8 cellular contexts compared by ENCODE assay signal in genomic region chr11:65639623-65640482, GRCh38. TPM values are rescaled to one million over a fixed set of nuclear protein-coding genes. Genes with fewer than 3 reads are reported as not detected.
DNase-seq lines count a peak whose midpoint lies in the region; ATAC-seq and TF ChIP-seq lines count a peak whose summit lies in the region.

No MANE protein-coding gene starts in this region.

- POLR2A ChIA-PET in HEK293T (lab: Yijun Ruan, JAX), result interaction anchor here (1.4 to 1.5 kb wide), 2 partner anchors 23 to 80 kb away, joined by 5 read pairs; partner anchors contain the start of genes RELA and RNASEH2C

- CTCF ChIA-PET in HEK293T (lab: Yijun Ruan, JAX), result no interaction called here

- intact Hi-C loops in sciatic nerve (cut with DNase I), result no loop called here

- DNase-seq in GF-D8 (lab: John Stamatoyannopoulos, UW), result peak; percentile 92
- DNase-seq in T-helper 2 cell, result peak in 3 of 5 experiments; percentile 69 to 97 (median 92)
- DNase-seq in sciatic nerve (ENCODE audit: low spot score), result no peak
- no peak for DNase-seq in HEK293T (ENCODE audit: extremely low spot score)
- DNase-seq in NCI-H2227 treated with DMSO at 0.1 percent for 48 hours (lab: John Stamatoyannopoulos, UW), result no peak
- DNase-seq in dedifferentiated amniotic fluid mesenchymal stem cell (ENCODE audit: extremely low spot score), result no peak

- ATAC-seq in GM21619 (IDR thresholded peaks at IDR 0.05; ENCODE audit: unreplicated experiment), result peak; percentile 38
- ATAC-seq in sciatic nerve, result peak; percentile 0

- peak overlapping the region; percentile 69 for H3K27ac ChIP-seq in cingulate gyrus (ENCODE audit: low read depth, low read length)

TF ChIP-seq in HEK293T, 16 proteins besides CTCF, POLR2A, EP300 and RAD21:
- TF ChIP-seq TARDBP (IDR thresholded peaks at IDR 0.05), result no peak
- TF ChIP-seq SP1 (IDR thresholded peaks at IDR 0.05), result no peak
- TF ChIP-seq LEF1 (IDR thresholded peaks at IDR 0.05; ENCODE audit: borderline replicate concordance), result no peak
- TF ChIP-seq FOXM1 (IDR thresholded peaks at IDR 0.05; ENCODE audit: borderline replicate concordance), result no peak
- no peak for TF ChIP-seq L3MBTL2 (conservative IDR thresholded peaks at IDR 0.05)
- no peak for TF ChIP-seq ARNT (IDR thresholded peaks at IDR 0.05)
- no peak for TF ChIP-seq ELF4 (IDR thresholded peaks at IDR 0.05)
- no peak for TF ChIP-seq PKNOX1 (IDR thresholded peaks at IDR 0.05)

RNA-seq across cellular contexts. Expression of gene SIPA1, which starts 2.0 kb away (rescaled TPM):
- 86.9 TPM for total RNA-seq in sciatic nerve

RNA-seq across cellular contexts. Expression of gene RELA, which starts 22.9 kb away (rescaled TPM):
- total RNA-seq in sciatic nerve, result 95.6 TPM

RNA-seq across cellular contexts. Expression of gene PCNX3, which starts 24.3 kb away (rescaled TPM):
- total RNA-seq in sciatic nerve, result 23.9 TPM

RNA-seq across cellular contexts. Expression of gene MAP3K11, which starts 25.8 kb away (rescaled TPM):
- total RNA-seq in sciatic nerve, result 132 TPM

RNA-seq across cellular contexts. Expression of gene KCNK7, which starts 44.3 kb away (rescaled TPM):
- 1.5 TPM for total RNA-seq in sciatic nerve

Comparison
In these comparisons a context has a peak if more than half of its experiments do, and no peak if none do; other contexts are left out.
1. DNase-seq: peak in GF-D8 (single experiment) and T-helper 2 cell (3 of 5); none in sciatic nerve (single experiment), HEK293T (single experiment), NCI-H2227 treated with DMSO at 0.1 percent for 48 hours (single experiment) and dedifferentiated amniotic fluid mesenchymal stem cell (single experiment).